ENCODE assay signal across 1 cellular context in genomic region chr19:40463587-40464037, GRCh38.
TF ChIP-seq lines count a peak whose summit lies in the region.
"Not testable (repeated sequence)": the region's sequence is repeated elsewhere in the genome, so short reads cannot be mapped to it uniquely, and the experiment has no call there.

No MANE protein-coding gene starts in this region.

TF ChIP-seq in K562, 482 proteins besides CTCF, POLR2A, EP300 and RAD21 (continued from another document):
- TF ChIP-seq ZNF318 (IDR thresholded peaks at IDR 0.05; ENCODE audit: borderline replicate concordance in 1 of 2, low read depth in 1 of 2) = peak in 1 of 2 experiments; percentile 60; a peak in 1 of 4 replicates
- TF ChIP-seq ZBTB40 (IDR thresholded peaks at IDR 0.05) = peak; percentile 66; the same call in 1 of the 2 replicates
- not testable (repeated sequence) for TF ChIP-seq ZBTB40 (CRISPR knock-in tag; IDR thresholded peaks at IDR 0.05)
- peak; percentile 27; the same call in 1 of the 2 replicates for TF ChIP-seq CTBP1 (IDR thresholded peaks at IDR 0.05; ENCODE audit: borderline replicate concordance)
- TF ChIP-seq DNMT1 (IDR thresholded peaks at IDR 0.05) = peak; percentile 64; the same call in 1 of the 2 replicates
